In the genomic region with DNA sequence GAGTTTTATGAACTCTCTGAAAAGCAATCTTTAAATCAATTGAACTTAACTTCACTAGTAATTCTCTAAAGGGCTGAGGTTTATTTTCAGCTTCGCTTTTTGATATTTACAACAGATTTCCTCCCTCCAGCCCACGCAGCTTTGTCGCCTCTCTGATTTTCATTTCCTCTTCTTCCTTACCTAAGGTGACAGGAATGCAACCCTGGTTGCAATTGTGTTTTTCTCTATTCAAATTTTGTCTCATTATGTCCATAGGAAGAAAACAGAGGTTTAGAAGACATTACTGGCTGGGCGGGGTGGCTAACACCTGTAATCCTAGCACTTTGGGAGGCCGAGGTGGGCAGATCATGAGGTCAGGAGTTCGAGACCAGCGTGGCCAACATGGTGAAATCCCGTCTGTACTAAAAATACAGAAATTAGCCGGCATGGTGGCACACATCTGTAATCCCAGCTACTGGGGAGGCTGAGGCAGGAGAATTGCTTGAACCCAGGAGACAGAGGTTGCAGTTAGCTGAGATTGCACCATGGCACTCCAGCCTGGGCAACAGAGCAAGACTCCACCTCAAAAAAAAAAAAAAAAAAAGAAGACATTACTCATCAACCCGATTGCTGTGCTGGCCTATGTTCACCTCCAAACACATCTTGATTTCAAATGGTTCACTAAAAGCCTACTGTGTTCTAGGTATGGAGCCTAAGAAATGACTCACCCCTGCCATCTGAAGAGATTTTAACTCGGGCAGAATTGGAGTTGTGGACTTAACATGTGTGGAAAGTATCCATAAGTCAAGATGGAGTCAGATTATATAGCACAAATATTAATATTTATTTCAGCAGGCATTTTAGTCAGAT, we compare ENCODE assay signal across 1 cellular context.
A peak's percentile ranks its signal among the peaks of the same experiment; 100 is the strongest.
TF ChIP-seq lines count a peak whose summit lies in the region.

No MANE protein-coding gene starts in this region.

TF ChIP-seq in K562, 482 proteins besides CTCF, POLR2A, EP300 and RAD21 (continued from another document):
- TF ChIP-seq, protein P1, sequence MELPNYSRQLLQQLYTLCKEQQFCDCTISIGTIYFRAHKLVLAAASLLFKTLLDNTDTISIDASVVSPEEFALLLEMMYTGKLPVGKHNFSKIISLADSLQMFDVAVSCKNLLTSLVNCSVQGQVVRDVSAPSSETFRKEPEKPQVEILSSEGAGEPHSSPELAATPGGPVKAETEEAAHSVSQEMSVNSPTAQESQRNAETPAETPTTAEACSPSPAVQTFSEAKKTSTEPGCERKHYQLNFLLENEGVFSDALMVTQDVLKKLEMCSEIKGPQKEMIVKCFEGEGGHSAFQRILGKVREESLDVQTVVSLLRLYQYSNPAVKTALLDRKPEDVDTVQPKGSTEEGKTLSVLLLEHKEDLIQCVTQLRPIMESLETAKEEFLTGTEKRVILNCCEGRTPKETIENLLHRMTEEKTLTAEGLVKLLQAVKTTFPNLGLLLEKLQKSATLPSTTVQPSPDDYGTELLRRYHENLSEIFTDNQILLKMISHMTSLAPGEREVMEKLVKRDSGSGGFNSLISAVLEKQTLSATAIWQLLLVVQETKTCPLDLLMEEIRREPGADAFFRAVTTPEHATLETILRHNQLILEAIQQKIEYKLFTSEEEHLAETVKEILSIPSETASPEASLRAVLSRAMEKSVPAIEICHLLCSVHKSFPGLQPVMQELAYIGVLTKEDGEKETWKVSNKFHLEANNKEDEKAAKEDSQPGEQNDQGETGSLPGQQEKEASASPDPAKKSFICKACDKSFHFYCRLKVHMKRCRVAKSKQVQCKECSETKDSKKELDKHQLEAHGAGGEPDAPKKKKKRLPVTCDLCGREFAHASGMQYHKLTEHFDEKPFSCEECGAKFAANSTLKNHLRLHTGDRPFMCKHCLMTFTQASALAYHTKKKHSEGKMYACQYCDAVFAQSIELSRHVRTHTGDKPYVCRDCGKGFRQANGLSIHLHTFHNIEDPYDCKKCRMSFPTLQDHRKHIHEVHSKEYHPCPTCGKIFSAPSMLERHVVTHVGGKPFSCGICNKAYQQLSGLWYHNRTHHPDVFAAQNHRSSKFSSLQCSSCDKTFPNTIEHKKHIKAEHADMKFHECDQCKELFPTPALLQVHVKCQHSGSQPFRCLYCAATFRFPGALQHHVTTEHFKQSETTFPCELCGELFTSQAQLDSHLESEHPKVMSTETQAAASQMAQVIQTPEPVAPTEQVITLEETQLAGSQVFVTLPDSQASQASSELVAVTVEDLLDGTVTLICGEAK (IDR thresholded peaks at IDR 0.05): no peak
- TF ChIP-seq, protein P1 (CRISPR knock-in tag; IDR thresholded peaks at IDR 0.05): no peak
- TF ChIP-seq CHD1 (IDR thresholded peaks at IDR 0.05; ENCODE audit: low read length) (no peak), ZNF644 (tag; IDR thresholded peaks at IDR 0.05; ENCODE audit: low read depth) (peak; percentile 54; the same call in 1 of the 2 replicates), FOSL1 (tag; conservative IDR thresholded peaks at IDR 0.05) (peak; percentile 78), ZNF766 (CRISPR knock-in tag; conservative IDR thresholded peaks at IDR 0.05) (0 out of 2 replicates have a peak, but pooled peaks have one; percentile 24), ZNF121 (CRISPR knock-in tag; conservative IDR thresholded peaks at IDR 0.05) (peak; percentile 82), ZNF384 (IDR thresholded peaks at IDR 0.05; ENCODE audit: low read depth, low read length) (peak; percentile 69), SMAD2 (IDR thresholded peaks at IDR 0.05; ENCODE audit: low read depth, low read length) (no peak), ZNF175 (CRISPR knock-in tag; IDR thresholded peaks at IDR 0.05; ENCODE audit: low read depth) (0 out of 2 replicates have a peak, but pooled peaks have one; percentile 20), CXXC5 (CRISPR knock-in tag; IDR thresholded peaks at IDR 0.05) (peak; percentile 21; the same call in 1 of the 2 replicates), ZNF316 (IDR thresholded peaks at IDR 0.05) (peak; percentile 44), ZNF668 (CRISPR knock-in tag; IDR thresholded peaks at IDR 0.05) (no peak), DMBX1 (CRISPR knock-in tag; IDR thresholded peaks at IDR 0.05; ENCODE audit: borderline replicate concordance) (peak; percentile 87; the same call in 1 of the 2 replicates), ZNF134 (CRISPR knock-in tag; conservative IDR thresholded peaks at IDR 0.05) (no peak), HNRNPH1 (optimal IDR thresholded peaks at IDR 0.05; ENCODE audit: low read depth, low read length) (no peak), ZNF197 (CRISPR knock-in tag; IDR thresholded peaks at IDR 0.05; ENCODE audit: low read depth) (peak; percentile 57; the same call in 1 of the 2 replicates), JUND (IDR thresholded peaks at IDR 0.05; ENCODE audit: borderline replicate concordance, low read depth, low read length) (peak; percentile 76), JUND (tag; IDR thresholded peaks at IDR 0.05; ENCODE audit: borderline replicate concordance, low read depth, low read length) (peak; percentile 62; the same call in 1 of the 3 replicates), CHD2 (IDR thresholded peaks at IDR 0.05; ENCODE audit: low read depth, low read length) (no peak)
- TF ChIP-seq, protein P2, sequence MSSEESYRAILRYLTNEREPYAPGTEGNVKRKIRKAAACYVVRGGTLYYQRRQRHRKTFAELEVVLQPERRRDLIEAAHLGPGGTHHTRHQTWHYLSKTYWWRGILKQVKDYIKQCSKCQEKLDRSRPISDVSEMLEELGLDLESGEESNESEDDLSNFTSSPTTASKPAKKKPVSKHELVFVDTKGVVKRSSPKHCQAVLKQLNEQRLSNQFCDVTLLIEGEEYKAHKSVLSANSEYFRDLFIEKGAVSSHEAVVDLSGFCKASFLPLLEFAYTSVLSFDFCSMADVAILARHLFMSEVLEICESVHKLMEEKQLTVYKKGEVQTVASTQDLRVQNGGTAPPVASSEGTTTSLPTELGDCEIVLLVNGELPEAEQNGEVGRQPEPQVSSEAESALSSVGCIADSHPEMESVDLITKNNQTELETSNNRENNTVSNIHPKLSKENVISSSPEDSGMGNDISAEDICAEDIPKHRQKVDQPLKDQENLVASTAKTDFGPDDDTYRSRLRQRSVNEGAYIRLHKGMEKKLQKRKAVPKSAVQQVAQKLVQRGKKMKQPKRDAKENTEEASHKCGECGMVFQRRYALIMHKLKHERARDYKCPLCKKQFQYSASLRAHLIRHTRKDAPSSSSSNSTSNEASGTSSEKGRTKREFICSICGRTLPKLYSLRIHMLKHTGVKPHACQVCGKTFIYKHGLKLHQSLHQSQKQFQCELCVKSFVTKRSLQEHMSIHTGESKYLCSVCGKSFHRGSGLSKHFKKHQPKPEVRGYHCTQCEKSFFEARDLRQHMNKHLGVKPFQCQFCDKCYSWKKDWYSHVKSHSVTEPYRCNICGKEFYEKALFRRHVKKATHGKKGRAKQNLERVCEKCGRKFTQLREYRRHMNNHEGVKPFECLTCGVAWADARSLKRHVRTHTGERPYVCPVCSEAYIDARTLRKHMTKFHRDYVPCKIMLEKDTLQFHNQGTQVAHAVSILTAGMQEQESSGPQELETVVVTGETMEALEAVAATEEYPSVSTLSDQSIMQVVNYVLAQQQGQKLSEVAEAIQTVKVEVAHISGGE (CRISPR knock-in tag; IDR thresholded peaks at IDR 0.05): 0 out of 6 replicates have a peak, but pooled peaks of 1 of the 3 experiments have one; percentile 32
- TF ChIP-seq, protein P3, sequence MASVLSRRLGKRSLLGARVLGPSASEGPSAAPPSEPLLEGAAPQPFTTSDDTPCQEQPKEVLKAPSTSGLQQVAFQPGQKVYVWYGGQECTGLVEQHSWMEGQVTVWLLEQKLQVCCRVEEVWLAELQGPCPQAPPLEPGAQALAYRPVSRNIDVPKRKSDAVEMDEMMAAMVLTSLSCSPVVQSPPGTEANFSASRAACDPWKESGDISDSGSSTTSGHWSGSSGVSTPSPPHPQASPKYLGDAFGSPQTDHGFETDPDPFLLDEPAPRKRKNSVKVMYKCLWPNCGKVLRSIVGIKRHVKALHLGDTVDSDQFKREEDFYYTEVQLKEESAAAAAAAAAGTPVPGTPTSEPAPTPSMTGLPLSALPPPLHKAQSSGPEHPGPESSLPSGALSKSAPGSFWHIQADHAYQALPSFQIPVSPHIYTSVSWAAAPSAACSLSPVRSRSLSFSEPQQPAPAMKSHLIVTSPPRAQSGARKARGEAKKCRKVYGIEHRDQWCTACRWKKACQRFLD (CRISPR knock-in tag; IDR thresholded peaks at IDR 0.05): 0 out of 2 replicates have a peak, but pooled peaks have one; percentile 30
- TF ChIP-seq, protein P4, sequence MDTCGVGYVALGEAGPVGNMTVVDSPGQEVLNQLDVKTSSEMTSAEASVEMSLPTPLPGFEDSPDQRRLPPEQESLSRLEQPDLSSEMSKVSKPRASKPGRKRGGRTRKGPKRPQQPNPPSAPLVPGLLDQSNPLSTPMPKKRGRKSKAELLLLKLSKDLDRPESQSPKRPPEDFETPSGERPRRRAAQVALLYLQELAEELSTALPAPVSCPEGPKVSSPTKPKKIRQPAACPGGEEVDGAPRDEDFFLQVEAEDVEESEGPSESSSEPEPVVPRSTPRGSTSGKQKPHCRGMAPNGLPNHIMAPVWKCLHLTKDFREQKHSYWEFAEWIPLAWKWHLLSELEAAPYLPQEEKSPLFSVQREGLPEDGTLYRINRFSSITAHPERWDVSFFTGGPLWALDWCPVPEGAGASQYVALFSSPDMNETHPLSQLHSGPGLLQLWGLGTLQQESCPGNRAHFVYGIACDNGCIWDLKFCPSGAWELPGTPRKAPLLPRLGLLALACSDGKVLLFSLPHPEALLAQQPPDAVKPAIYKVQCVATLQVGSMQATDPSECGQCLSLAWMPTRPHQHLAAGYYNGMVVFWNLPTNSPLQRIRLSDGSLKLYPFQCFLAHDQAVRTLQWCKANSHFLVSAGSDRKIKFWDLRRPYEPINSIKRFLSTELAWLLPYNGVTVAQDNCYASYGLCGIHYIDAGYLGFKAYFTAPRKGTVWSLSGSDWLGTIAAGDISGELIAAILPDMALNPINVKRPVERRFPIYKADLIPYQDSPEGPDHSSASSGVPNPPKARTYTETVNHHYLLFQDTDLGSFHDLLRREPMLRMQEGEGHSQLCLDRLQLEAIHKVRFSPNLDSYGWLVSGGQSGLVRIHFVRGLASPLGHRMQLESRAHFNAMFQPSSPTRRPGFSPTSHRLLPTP (IDR thresholded peaks at IDR 0.05; ENCODE audit: borderline replicate concordance, extremely low read depth, insufficient read length): no peak
- TF ChIP-seq, protein P5, sequence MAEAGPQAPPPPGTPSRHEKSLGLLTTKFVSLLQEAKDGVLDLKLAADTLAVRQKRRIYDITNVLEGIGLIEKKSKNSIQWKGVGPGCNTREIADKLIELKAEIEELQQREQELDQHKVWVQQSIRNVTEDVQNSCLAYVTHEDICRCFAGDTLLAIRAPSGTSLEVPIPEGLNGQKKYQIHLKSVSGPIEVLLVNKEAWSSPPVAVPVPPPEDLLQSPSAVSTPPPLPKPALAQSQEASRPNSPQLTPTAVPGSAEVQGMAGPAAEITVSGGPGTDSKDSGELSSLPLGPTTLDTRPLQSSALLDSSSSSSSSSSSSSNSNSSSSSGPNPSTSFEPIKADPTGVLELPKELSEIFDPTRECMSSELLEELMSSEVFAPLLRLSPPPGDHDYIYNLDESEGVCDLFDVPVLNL (CRISPR knock-in tag; IDR thresholded peaks at IDR 0.05; ENCODE audit: low read depth): no peak
- TF ChIP-seq, protein P6, sequence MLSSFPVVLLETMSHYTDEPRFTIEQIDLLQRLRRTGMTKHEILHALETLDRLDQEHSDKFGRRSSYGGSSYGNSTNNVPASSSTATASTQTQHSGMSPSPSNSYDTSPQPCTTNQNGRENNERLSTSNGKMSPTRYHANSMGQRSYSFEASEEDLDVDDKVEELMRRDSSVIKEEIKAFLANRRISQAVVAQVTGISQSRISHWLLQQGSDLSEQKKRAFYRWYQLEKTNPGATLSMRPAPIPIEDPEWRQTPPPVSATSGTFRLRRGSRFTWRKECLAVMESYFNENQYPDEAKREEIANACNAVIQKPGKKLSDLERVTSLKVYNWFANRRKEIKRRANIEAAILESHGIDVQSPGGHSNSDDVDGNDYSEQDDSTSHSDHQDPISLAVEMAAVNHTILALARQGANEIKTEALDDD (IDR thresholded peaks at IDR 0.05): no peak
- TF ChIP-seq, protein P7, sequence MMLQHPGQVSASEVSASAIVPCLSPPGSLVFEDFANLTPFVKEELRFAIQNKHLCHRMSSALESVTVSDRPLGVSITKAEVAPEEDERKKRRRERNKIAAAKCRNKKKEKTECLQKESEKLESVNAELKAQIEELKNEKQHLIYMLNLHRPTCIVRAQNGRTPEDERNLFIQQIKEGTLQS (IDR thresholded peaks at IDR 0.05): peak; percentile 70
- TF ChIP-seq, protein P7 (CRISPR knock-in tag; conservative IDR thresholded peaks at IDR 0.05): no peak
